ENCODE assay signal across 1 cellular context in the genomic region with DNA sequence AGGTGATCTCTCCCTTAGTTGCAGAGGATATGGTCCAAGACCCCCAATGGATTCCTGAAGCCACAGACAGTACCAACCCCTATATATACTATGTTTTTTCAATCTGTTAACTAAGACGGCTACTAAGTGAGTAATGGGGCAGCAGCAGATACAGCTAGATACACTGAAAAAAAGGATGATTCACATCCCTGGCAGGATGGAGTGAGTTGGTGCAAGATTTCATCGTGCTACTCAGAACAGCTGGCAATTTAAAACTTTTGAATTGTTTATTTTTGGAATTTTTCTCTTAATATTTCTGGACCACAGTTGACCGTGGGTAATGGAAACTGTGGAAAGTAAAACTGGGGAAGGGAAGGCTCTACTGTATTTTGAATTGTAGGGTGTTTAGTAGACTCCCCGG.
TF ChIP-seq lines count a peak whose summit lies in the region.

No MANE protein-coding gene starts in this region.

TF ChIP-seq in IMR-90, 13 proteins besides CTCF, POLR2A, EP300 and RAD21 (continued from another document):
- TF ChIP-seq FOS (IDR thresholded peaks at IDR 0.05; ENCODE audit: low read depth, low read length), result peak; percentile 58
TF ChIP-seq in IMR-90: peak in this region for 2.
